8 cellular contexts compared by ENCODE assay signal in genomic region chr12:116172224-116172849, GRCh38.
A peak's percentile ranks its signal among the peaks of the same experiment; 100 is the strongest.
DNase-seq lines count a peak whose midpoint lies in the region; ATAC-seq and TF ChIP-seq lines count a peak whose summit lies in the region.

No MANE protein-coding gene starts in this region.

- no peak overlapping the region for H2BK5ac ChIP-seq in neuronal stem cell (ENCODE audit: low read length)

- no peak overlapping the region for H4K8ac ChIP-seq in neuronal stem cell (ENCODE audit: low read depth, low read length)

- H4K91ac ChIP-seq in neuronal stem cell (ENCODE audit: low read depth, low read length, poor library complexity) = no peak overlapping the region

- intact Hi-C loops in A673 (cut with micrococcal nuclease; ENCODE audit: unreplicated experiment) = no loop called here

- H3K4me1 ChIP-seq in HAP-1 (peaks cover 6% of the 10 kb centered on the region; the same call in 1 of the 2 replicates), neuronal stem cell (ENCODE audit: control insufficient read depth in 2 of 2, insufficient read depth in 1 of 2, low read depth in 1 of 2, low read length in 2 of 2) (peaks cover 3 to 5% of the 10 kb centered on the region in 2 donors), A673 (ENCODE audit: insufficient read depth, low read length, poor library complexity, severe bottlenecking) (peaks cover 19% of the 10 kb centered on the region)

- H3K4me2 ChIP-seq in neuronal stem cell (ENCODE audit: insufficient read depth, low read length, poor library complexity, severe bottlenecking) = no peak overlapping the region

- H2BK12ac ChIP-seq in neuronal stem cell (ENCODE audit: low read length) = no peak overlapping the region

- H3K27ac Mint-ChIP-seq in T-helper 1 cell treated with Interleukin-12 subunit alpha and Interleukin-12 subunit beta and Interleukin-4 antibody, amounts not matched to agents 30 μg/mL and 1 μg/mL, for 36 hours = peak overlapping the region; percentile 90

- in situ Hi-C loops in HAP-1 (cut with MboI; ENCODE audit: low sequenced_read_pairs) = no loop called here

- no peaks in the 10 kb centered on the region for H3K9me3 ChIP-seq in HAP-1
- no peaks in the 10 kb centered on the region for H3K9me3 ChIP-seq in neuronal stem cell (replicated peaks in 1 of 2; ENCODE audit: control insufficient read depth in 2 of 2, insufficient read depth in 1 of 2, low read depth in 1 of 2, low read length in 2 of 2)
- H3K9me3 ChIP-seq in A673 (ENCODE audit: low read depth, low read length, poor library complexity, severe bottlenecking) = no peaks in the 10 kb centered on the region

- POLR2A ChIA-PET in A673 (lab: Charles Lee; ENCODE audit: low non-redundant PET) = no interaction called here

- no peak for TF ChIP-seq CTCF in A673 (conservative IDR thresholded peaks at IDR 0.05; ENCODE audit: low read depth, low read length)

- no peaks in the 10 kb centered on the region for H3K27me3 Mint-ChIP-seq in T-helper 1 cell treated with Interleukin-12 subunit alpha and Interleukin-12 subunit beta and Interleukin-4 antibody, amounts not matched to agents 30 μg/mL and 1 μg/mL, for 36 hours (ENCODE audit: low read depth)

- ATAC-seq in GM18499 (IDR thresholded peaks at IDR 0.05; ENCODE audit: insufficient read depth, unreplicated experiment) = peak; percentile 83
- peak; percentile 64 for ATAC-seq in HG02642 (IDR thresholded peaks at IDR 0.05; ENCODE audit: poor library complexity, unreplicated experiment)

- DNase-seq in lung microvascular endothelial cell (ENCODE audit: low read depth in 2 of 2) = peak; percentile 79 to 87
- no peak for DNase-seq in HAP-1 (ENCODE audit: low spot score in 2 of 2)
- DNase-seq in NCI-H748 (lab: John Stamatoyannopoulos, UW; ENCODE audit: unreplicated experiment) = no peak
- no peak for DNase-seq in neuronal stem cell (ENCODE audit: low spot score)
- no peak for DNase-seq in A673 (ENCODE audit: low spot score)

- no peak overlapping the region for H2BK15ac ChIP-seq in neuronal stem cell (ENCODE audit: low read length)

- H2AFZ ChIP-seq in neuronal stem cell (ENCODE audit: low read length) = no peak overlapping the region

- H3K27ac ChIP-seq in neuronal stem cell (replicated peaks; ENCODE audit: low read length) = no peak overlapping the region
- no peak overlapping the region for H3K27ac ChIP-seq in A673 (ENCODE audit: low read depth, low read length, poor library complexity, severe bottlenecking)

- H3K18ac ChIP-seq in neuronal stem cell (ENCODE audit: low read length) = no peak overlapping the region

- H3K9me3 Mint-ChIP-seq in T-helper 1 cell treated with Interleukin-12 subunit alpha and Interleukin-12 subunit beta and Interleukin-4 antibody, amounts not matched to agents 30 μg/mL and 1 μg/mL, for 36 hours = no peaks in the 10 kb centered on the region

- peaks cover 48% of the 10 kb centered on the region for H3K4me1 Mint-ChIP-seq in T-helper 1 cell treated with Interleukin-12 subunit alpha and Interleukin-12 subunit beta and Interleukin-4 antibody, amounts not matched to agents 30 μg/mL and 1 μg/mL, for 36 hours (ENCODE audit: low read depth)

- H2AK5ac ChIP-seq in neuronal stem cell (ENCODE audit: low read depth, low read length) = no peak overlapping the region

- H3K14ac ChIP-seq in neuronal stem cell (ENCODE audit: low read length) = no peak overlapping the region

- H3K9ac ChIP-seq in neuronal stem cell (ENCODE audit: low read depth, low read length, poor library complexity) = no peak overlapping the region

- no peaks in the 10 kb centered on the region for H3K36me3 ChIP-seq in HAP-1 (replicated peaks)
- H3K36me3 ChIP-seq in neuronal stem cell (replicated peaks in 1 of 2; ENCODE audit: control insufficient read depth in 2 of 2, insufficient read depth in 2 of 2, low read length in 2 of 2) = no peaks in the 10 kb centered on the region
- no peaks in the 10 kb centered on the region for H3K36me3 ChIP-seq in A673 (ENCODE audit: insufficient read depth, low read length, poor library complexity, severe bottlenecking)

- H3K27me3 ChIP-seq in HAP-1 (ENCODE audit: low read depth) (no peaks in the 10 kb centered on the region), neuronal stem cell (ENCODE audit: control insufficient read depth in 3 of 3, insufficient read depth in 3 of 3, low read depth in 1 of 3, low read length in 3 of 3) (no peaks in the 10 kb centered on the region), A673 (replicated peaks; ENCODE audit: insufficient read depth, low read depth, low read length, poor library complexity) (no peaks in the 10 kb centered on the region)

- BruUV-seq in A673 (replicated peaks; lab: Mats Ljungman, UMichigan) = no TSS peak

- peak overlapping the region; percentile 77 for H3K4me3 Mint-ChIP-seq in T-helper 1 cell treated with Interleukin-12 subunit alpha and Interleukin-12 subunit beta and Interleukin-4 antibody, amounts not matched to agents 30 μg/mL and 1 μg/mL, for 36 hours

- peaks cover 4% of the 10 kb centered on the region for H3K79me1 ChIP-seq in neuronal stem cell (ENCODE audit: low read depth, low read length)

- H2BK120ac ChIP-seq in neuronal stem cell (ENCODE audit: low read depth, low read length) = no peak overlapping the region

- WGBS in neuronal stem cell (ENCODE audit: extremely low coverage in 2 of 2, insufficient read length in 2 of 2, insufficient replicate concordance in 1 of 2), 2 donors = no CpG with 5 or more reads among the region's 10 CpGs

- no peak overlapping the region for H3K23ac ChIP-seq in neuronal stem cell (ENCODE audit: low read depth, low read length, poor library complexity)

- no peak overlapping the region for H3K4me3 ChIP-seq in HAP-1
- H3K4me3 ChIP-seq in neuronal stem cell (ENCODE audit: low read length in 2 of 2) = no peak overlapping the region
- H3K4me3 ChIP-seq in A673 (ENCODE audit: low read depth, low read length, poor library complexity, severe bottlenecking) = no peak overlapping the region

- peaks cover 15% of the 10 kb centered on the region for H3K36me3 Mint-ChIP-seq in T-helper 1 cell treated with Interleukin-12 subunit alpha and Interleukin-12 subunit beta and Interleukin-4 antibody, amounts not matched to agents 30 μg/mL and 1 μg/mL, for 36 hours (ENCODE audit: low read depth)

- CTCF ChIA-PET in A673 (lab: Charles Lee) = interaction anchor here (0.7 kb wide), 1 partner anchor 32 kb away, joined by 3 read pairs; no protein-coding TSS in a partner anchor

- no peak overlapping the region for H3K4ac ChIP-seq in neuronal stem cell (ENCODE audit: low read length)

Comparison
In these comparisons a context has a peak if more than half of its experiments do, and no peak if none do; other contexts are left out.
1. DNase-seq: peak in lung microvascular endothelial cell (2 of 2); none in HAP-1 (0 of 2), NCI-H748 (single experiment), neuronal stem cell (single experiment) and A673 (single experiment).